29 cellular contexts compared by ENCODE assay signal in the genomic region with DNA sequence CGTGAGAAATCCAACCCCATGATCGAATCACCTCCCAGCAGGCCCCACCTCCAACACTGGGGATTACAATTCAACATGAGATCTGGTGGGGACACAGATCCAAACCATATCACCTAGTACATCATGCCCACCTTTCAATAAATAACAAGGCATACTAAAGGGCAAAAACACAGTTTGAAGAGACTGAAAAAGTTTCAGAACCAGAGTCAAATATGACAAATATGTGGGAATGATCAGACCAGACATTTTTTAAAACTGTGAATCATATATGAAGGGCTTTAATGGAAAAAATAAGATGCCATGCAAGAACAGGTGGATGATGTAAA.
DNase-seq lines count a peak whose midpoint lies in the region; ATAC-seq, FAIRE-seq and TF ChIP-seq lines count a peak whose summit lies in the region.
"Had no signal": no experiment of that assay in that cellular context is flagged by ENCODE, and none has a peak within 500 bp of the region (broad histone marks: within the 10 kb centered on the region; RNA-seq: fewer than 3 reads in every experiment).

No MANE protein-coding gene starts in this region.

- in situ Hi-C loops in IMR-90 (cut with MboI; ENCODE audit: low sequenced_read_pairs), result no loop called here
- in situ Hi-C loops in K562 (cut with MboI), result no loop called here

- DNase-seq in activated CD4-positive, alpha-beta T cell treated with anti-CD3 and anti-CD28 coated beads, Interleukin-2, amount 10 ng/mL, durations not matched to agents 24 days and 14 days, result no peak
- no peak for DNase-seq in activated CD4-positive, alpha-beta T cell treated with anti-CD3 and anti-CD28 coated beads for 48 hours
- DNase-seq in IMR-90 (no peak), K562 (ENCODE audit: extremely low read depth in 1 of 4, low spot score in 3 of 4) (no peak)
- no peak for DNase-seq in T-helper 2 cell treated with Interferon-gamma antibody and Interleukin-4, amounts not matched to agents 5 μg/mL and 100 μg/mL, for 36 hours (ENCODE audit: low spot score)
- DNase-seq: activated CD4-positive, alpha-beta T cell treated with anti-CD3 and anti-CD28 coated beads, Interleukin-2, amount 50 U/mL, for 1 hour; activated CD8-positive, alpha-beta memory T cell treated with anti-CD3 and anti-CD28 coated beads, Interleukin-2, amount 50 U/mL, for 4 hours; activated gamma-delta T cell treated with Interleukin-2 at 50 U/mL for 16 hours; amygdala; CD8-positive, alpha-beta memory T cell; DMS 273 treated with DMSO at 0.1 percent for 48 hours; effector CD8-positive, alpha-beta T cell; glutamatergic neuron; left lung; NCI-H1436 treated with DMSO at 0.1 percent for 48 hours; NCI-H2107; NCI-H446 treated with DMSO at 0.1 percent for 48 hours; NCI-H82; trophoblast cell had no signal

- no peak overlapping the region for H3K56ac ChIP-seq in IMR-90 (ENCODE audit: extremely low read depth, insufficient read depth, low read length)

- TF ChIP-seq CTCF in IMR-90 (conservative IDR thresholded peaks at IDR 0.05; ENCODE audit: low read depth, low read length), result no peak
- no peak for TF ChIP-seq CTCF in K562 (IDR thresholded peaks at IDR 0.05 in 2 of 3, conservative IDR thresholded peaks at IDR 0.05 in 1 of 3; ENCODE audit: insufficient read depth in 2 of 3, low read depth in 1 of 3, low read length in 3 of 3)

- no peak overlapping the region for H4K5ac ChIP-seq in IMR-90 (ENCODE audit: low read depth, low read length)

- intact Hi-C loops in activated CD4-positive, alpha-beta T cell treated with anti-CD3 and anti-CD28 coated beads, Interleukin-2, amount 10 ng/mL, durations not matched to agents 24 days and 14 days (cut with micrococcal nuclease), result no loop called here
- intact Hi-C loops in IMR-90 (cut with micrococcal nuclease) (no loop called here), K562 (cut with micrococcal nuclease) (no loop called here)

- no peak overlapping the region for H2AFZ ChIP-seq in IMR-90 (replicated peaks; ENCODE audit: low read length, poor library complexity)
- H2AFZ ChIP-seq in K562 (ENCODE audit: low read depth, low read length), result peak overlapping the region; percentile 40; the same call in 1 of the 2 replicates

- H4K8ac ChIP-seq in IMR-90 (ENCODE audit: low read depth in 2 of 2, low read length in 2 of 2), result no peak overlapping the region

- peaks cover 8% of the 10 kb centered on the region for H3K9me3 Mint-ChIP-seq in activated CD4-positive, alpha-beta T cell treated with anti-CD3 and anti-CD28 coated beads, Interleukin-2, amount 10 ng/mL, durations not matched to agents 24 days and 14 days
- H3K9me3 Mint-ChIP-seq in T-helper 2 cell treated with Interferon-gamma antibody and Interleukin-4, amounts not matched to agents 5 μg/mL and 100 μg/mL, for 36 hours, result peaks cover 5% of the 10 kb centered on the region
- H3K9me3 Mint-ChIP-seq: CD8-positive, alpha-beta memory T cell had no signal

- H3K23ac ChIP-seq in IMR-90 (ENCODE audit: low read depth, low read length), result no peak overlapping the region

- H3K27ac ChIP-seq in BLaER1 treated with 17β-estradiol and CSF1 and Interleukin-3, amounts not matched to agents 10 nM and 100 nM, result peak overlapping the region in 5 of 11 experiments; percentile 5 to 42 (median 28); a peak in 7 of 22 replicates
- H3K27ac ChIP-seq in IMR-90 (ENCODE audit: insufficient read depth, low read length) (no peak overlapping the region), K562 (ENCODE audit: extremely low read depth, low read depth, low read length) (no peak overlapping the region)
- H3K27ac ChIP-seq: epithelial cell of prostate, left lung, neutrophil, prostate gland, SK-N-MC had no signal

- H3K4me3 ChIP-seq in BLaER1 treated with 17β-estradiol and CSF1 and Interleukin-3, amounts not matched to agents 10 nM and 100 nM, result no peak overlapping the region
- H3K4me3 ChIP-seq in IMR-90 (ENCODE audit: insufficient read depth, low read depth, low read length), result no peak overlapping the region
- no peak overlapping the region for H3K4me3 ChIP-seq in K562
- H3K4me3 ChIP-seq: HAP-1, left lung, prostate gland, SK-N-MC had no signal

- no peak overlapping the region for H3K9ac ChIP-seq in BLaER1 treated with 17β-estradiol and CSF1 and Interleukin-3, amounts not matched to agents 10 nM and 100 nM
- no peak overlapping the region for H3K9ac ChIP-seq in IMR-90 (ENCODE audit: low read depth, low read length)
- H3K9ac ChIP-seq in K562 (ENCODE audit: insufficient read depth in 1 of 2, low read depth in 2 of 2, low read length in 2 of 2), result no peak overlapping the region

- H3K4ac ChIP-seq in IMR-90 (ENCODE audit: low read depth, low read length), result no peak overlapping the region

- H2BK15ac ChIP-seq in IMR-90 (ENCODE audit: low read depth, low read length), result no peak overlapping the region

- no peak overlapping the region for H4K91ac ChIP-seq in IMR-90 (ENCODE audit: insufficient read depth, low read depth, low read length)

- TF ChIP-seq POLR2A in IMR-90 (IDR thresholded peaks at IDR 0.05; ENCODE audit: low read depth, low read length) (no peak), K562 (conservative IDR thresholded peaks at IDR 0.05) (no peak)

- peaks cover 0 to 34% (median 13%) of the 10 kb centered on the region in 11 experiments; a peak in 13 of 22 replicates for H3K9me3 ChIP-seq in BLaER1 treated with 17β-estradiol and CSF1 and Interleukin-3, amounts not matched to agents 10 nM and 100 nM (replicated peaks in 1 of 11)
- H3K9me3 ChIP-seq in IMR-90 (ENCODE audit: control insufficient read depth, insufficient read depth, low read length) (no peaks in the 10 kb centered on the region), K562 (replicated peaks; ENCODE audit: control insufficient read depth, insufficient read depth, low read depth, low read length) (no peaks in the 10 kb centered on the region)
- H3K9me3 ChIP-seq: HAP-1, left lung, neutrophil, prostate gland had no signal

- no peak overlapping the region for H2AK5ac ChIP-seq in IMR-90 (ENCODE audit: low read depth, low read length)

- peaks cover 0 to 75% (median 58%) of the 10 kb centered on the region in 11 experiments; a peak in 19 of 22 replicates for H3K36me3 ChIP-seq in BLaER1 treated with 17β-estradiol and CSF1 and Interleukin-3, amounts not matched to agents 10 nM and 100 nM
- peaks cover 1% of the 10 kb centered on the region; the same call in 1 of the 2 replicates for H3K36me3 ChIP-seq in IMR-90 (ENCODE audit: control insufficient read depth, insufficient read depth, low read length)
- H3K36me3 ChIP-seq in K562 (ENCODE audit: control insufficient read depth, insufficient read depth, low read length), result no peaks in the 10 kb centered on the region
- H3K36me3 ChIP-seq: neutrophil, prostate gland had no signal

- H3K27ac Mint-ChIP-seq in activated CD4-positive, alpha-beta T cell treated with anti-CD3 and anti-CD28 coated beads, Interleukin-2, amount 10 ng/mL, durations not matched to agents 24 days and 14 days, result peak overlapping the region; percentile 39
- no peak overlapping the region for H3K27ac Mint-ChIP-seq in T-helper 2 cell treated with Interferon-gamma antibody and Interleukin-4, amounts not matched to agents 5 μg/mL and 100 μg/mL, for 36 hours

- no peak for ATAC-seq in IMR-90 (ENCODE audit: low read depth)
- ATAC-seq in K562, result no peak
- no peak for ATAC-seq in GM18868 (IDR thresholded peaks at IDR 0.05; ENCODE audit: unreplicated experiment)
- no peak for ATAC-seq in GM21737 (IDR thresholded peaks at IDR 0.05; ENCODE audit: unreplicated experiment)
- ATAC-seq: left lung had no signal

- peaks cover 24 to 35% of the 10 kb centered on the region in 2 experiments for H3K79me1 ChIP-seq in IMR-90 (ENCODE audit: low read depth in 1 of 2, low read length in 2 of 2)

- H3K4me3 Mint-ChIP-seq in activated CD4-positive, alpha-beta T cell treated with anti-CD3 and anti-CD28 coated beads, Interleukin-2, amount 10 ng/mL, durations not matched to agents 24 days and 14 days, result no peak overlapping the region
- no peak overlapping the region for H3K4me3 Mint-ChIP-seq in T-helper 2 cell treated with Interferon-gamma antibody and Interleukin-4, amounts not matched to agents 5 μg/mL and 100 μg/mL, for 36 hours
- H3K4me3 Mint-ChIP-seq: CD8-positive, alpha-beta memory T cell had no signal

- H3K4me1 ChIP-seq in BLaER1 treated with 17β-estradiol and CSF1 and Interleukin-3, amounts not matched to agents 10 nM and 100 nM, result peaks cover 12 to 28% (median 22%) of the 10 kb centered on the region in 10 experiments
- peaks cover 17% of the 10 kb centered on the region for H3K4me1 ChIP-seq in IMR-90 (ENCODE audit: control insufficient read depth, insufficient read depth, low read length)
- H3K4me1 ChIP-seq in K562 (replicated peaks in 1 of 2; ENCODE audit: control insufficient read depth in 2 of 2, insufficient read depth in 2 of 2, low read length in 2 of 2), result no peaks in the 10 kb centered on the region
- H3K4me1 ChIP-seq: HAP-1, prostate gland had no signal

- peak overlapping the region; percentile 27; the same call in 1 of the 2 replicates for H3K18ac ChIP-seq in IMR-90 (ENCODE audit: low read depth, low read length)

- no peak overlapping the region for H2BK5ac ChIP-seq in IMR-90 (ENCODE audit: low read depth, low read length, poor library complexity, severe bottlenecking)

- no peak overlapping the region for H2BK120ac ChIP-seq in IMR-90 (ENCODE audit: low read depth, low read length)

- H3K9me1 ChIP-seq in IMR-90 (ENCODE audit: insufficient read depth, low read length) (0 out of 2 replicates have a peak, but pooled peaks cover 3% of the 10 kb centered on the region), K562 (ENCODE audit: control insufficient read depth, insufficient read depth, low read length) (no peaks in the 10 kb centered on the region)

- no peaks in the 10 kb centered on the region for H3K27me3 Mint-ChIP-seq in activated CD4-positive, alpha-beta T cell treated with anti-CD3 and anti-CD28 coated beads, Interleukin-2, amount 10 ng/mL, durations not matched to agents 24 days and 14 days
- H3K27me3 Mint-ChIP-seq in T-helper 2 cell treated with Interferon-gamma antibody and Interleukin-4, amounts not matched to agents 5 μg/mL and 100 μg/mL, for 36 hours (ENCODE audit: low read depth), result no peaks in the 10 kb centered on the region
- H3K27me3 Mint-ChIP-seq: CD8-positive, alpha-beta memory T cell had no signal

- no peaks in the 10 kb centered on the region for H3K27me3 ChIP-seq in BLaER1 treated with 17β-estradiol and CSF1 and Interleukin-3, amounts not matched to agents 10 nM and 100 nM
- H3K27me3 ChIP-seq in IMR-90 (ENCODE audit: control insufficient read depth, insufficient read depth, low read length) (no peaks in the 10 kb centered on the region), K562 (ENCODE audit: control insufficient read depth in 2 of 2, insufficient read depth in 2 of 2, low read length in 2 of 2) (no peaks in the 10 kb centered on the region)
- H3K27me3 ChIP-seq: left lung, neutrophil had no signal

- peaks cover 60% of the 10 kb centered on the region for H3K36me3 Mint-ChIP-seq in activated CD4-positive, alpha-beta T cell treated with anti-CD3 and anti-CD28 coated beads, Interleukin-2, amount 10 ng/mL, durations not matched to agents 24 days and 14 days (ENCODE audit: low read depth)
- H3K36me3 Mint-ChIP-seq in T-helper 2 cell treated with Interferon-gamma antibody and Interleukin-4, amounts not matched to agents 5 μg/mL and 100 μg/mL, for 36 hours (ENCODE audit: low read depth), result peaks cover 30% of the 10 kb centered on the region

- dilution Hi-C loops in IMR-90 (cut with HindIII; ENCODE audit: low sequenced_read_pairs, unreplicated experiment), result no loop called here

- H3K14ac ChIP-seq in IMR-90 (replicated peaks; ENCODE audit: low read depth, low read length), result no peak overlapping the region

- no peaks in the 10 kb centered on the region for H3K79me2 ChIP-seq in K562 (ENCODE audit: control insufficient read depth, insufficient read depth, low read length)

- H2BK20ac ChIP-seq in IMR-90 (ENCODE audit: low read depth, low read length), result no peak overlapping the region

- FAIRE-seq in K562 (lab: Jason Lieb, UNC), result no peak
- FAIRE-seq: colon, islet of Langerhans had no signal

- H3K4me1 Mint-ChIP-seq in activated CD4-positive, alpha-beta T cell treated with anti-CD3 and anti-CD28 coated beads, Interleukin-2, amount 10 ng/mL, durations not matched to agents 24 days and 14 days, result peaks cover 43% of the 10 kb centered on the region
- peaks cover 42% of the 10 kb centered on the region for H3K4me1 Mint-ChIP-seq in T-helper 2 cell treated with Interferon-gamma antibody and Interleukin-4, amounts not matched to agents 5 μg/mL and 100 μg/mL, for 36 hours (ENCODE audit: low read depth)

- no CpG with 5 or more reads among the region's 2 CpGs for WGBS in IMR-90 (ENCODE audit: extremely low coverage in 2 of 2, insufficient read length in 1 of 2), 2 experiments
- WGBS in K562 (ENCODE audit: insufficient coverage, low coverage, missing lambda C conversion rate), result 17% methylated on average over 2 of the region's 2 CpGs

- H2AK9ac ChIP-seq in IMR-90 (replicated peaks; ENCODE audit: low read depth, low read length, poor library complexity), result no peak overlapping the region

- CTCF ChIA-PET in IMR-90 (lab: Yijun Ruan, JAX) (no interaction called here), K562 (lab: Yijun Ruan, JAX; ENCODE audit: low intra/inter-chr PET ratio) (no interaction called here)

- POLR2A ChIA-PET in IMR-90 (lab: Charles Lee; ENCODE audit: unreplicated experiment), result no interaction called here
- POLR2A ChIA-PET in K562 (lab: Yijun Ruan, JAX), result no interaction called here

- TF ChIP-seq EP300 in K562 (IDR thresholded peaks at IDR 0.05; ENCODE audit: low read length), result no peak

- peak overlapping the region in 10 of 11 experiments; percentile 4 to 56 (median 32); a peak in 18 of 22 replicates for H3K4me2 ChIP-seq in BLaER1 treated with 17β-estradiol and CSF1 and Interleukin-3, amounts not matched to agents 10 nM and 100 nM
- no peak overlapping the region for H3K4me2 ChIP-seq in IMR-90 (ENCODE audit: low read depth, low read length)
- H3K4me2 ChIP-seq in K562 (ENCODE audit: insufficient read depth, low read length), result no peak overlapping the region

- BruUV-seq in IMR-90 (replicated peaks; lab: Mats Ljungman, UMichigan) (no TSS peak), K562 (replicated peaks; lab: Mats Ljungman, UMichigan) (no TSS peak)

- TF ChIP-seq RAD21 in IMR-90 (IDR thresholded peaks at IDR 0.05; ENCODE audit: low read length) (no peak), K562 (CRISPR knock-in tag; conservative IDR thresholded peaks at IDR 0.05 in 1 of 2, IDR thresholded peaks at IDR 0.05 in 1 of 2) (no peak)

- H4K20me1 ChIP-seq in BLaER1 treated with 17β-estradiol and CSF1 and Interleukin-3, amounts not matched to agents 10 nM and 100 nM, result peaks cover 0 to 45% (median 0%) of the 10 kb centered on the region in 11 experiments; a peak in 2 of 22 replicates
- H4K20me1 ChIP-seq in IMR-90 (ENCODE audit: insufficient read depth, low read length) (peaks cover 4% of the 10 kb centered on the region; the same call in 1 of the 2 replicates), K562 (replicated peaks; ENCODE audit: control insufficient read depth, insufficient read depth, low read length) (no peaks in the 10 kb centered on the region)

Comparison
In these comparisons a context has a peak if more than half of its experiments do, and no peak if none do; other contexts are left out.
1. H3K4me2 ChIP-seq: peak in BLaER1 treated with 17β-estradiol and CSF1 and Interleukin-3, amounts not matched to agents 10 nM and 100 nM (10 of 11); none in IMR-90 (single experiment) and K562 (single experiment).